ENCODE assay signal across 2 cellular contexts in the genomic region with DNA sequence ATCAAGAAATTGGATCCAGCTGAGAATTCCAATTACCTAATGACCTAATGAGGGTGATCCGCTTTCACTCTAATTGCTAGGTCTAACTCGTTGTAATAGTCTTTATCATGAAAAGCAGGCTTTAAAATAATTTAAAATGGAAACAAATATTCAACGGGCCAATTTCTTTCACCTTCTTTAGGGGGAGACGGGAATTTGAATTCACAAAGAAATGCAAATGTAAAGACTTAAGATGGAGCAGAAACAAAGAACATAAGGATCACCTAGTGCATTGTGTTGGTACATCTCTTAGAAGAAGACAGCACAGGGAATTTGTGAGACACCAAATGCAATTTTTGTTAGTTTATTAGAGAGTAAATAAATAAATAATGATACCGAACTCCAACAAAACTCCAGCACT.
TF ChIP-seq lines count a peak whose summit lies in the region.

No MANE protein-coding gene starts in this region.

TF ChIP-seq in IMR-90, 13 proteins besides CTCF, POLR2A, EP300 and RAD21:
- TF ChIP-seq USF2 (IDR thresholded peaks at IDR 0.05; ENCODE audit: low read depth, low read length) (no peak), SMC3 (IDR thresholded peaks at IDR 0.05; ENCODE audit: low read depth, low read length) (no peak), BHLHE40 (IDR thresholded peaks at IDR 0.05; ENCODE audit: low read depth, low read length) (no peak), CHD1 (IDR thresholded peaks at IDR 0.05; ENCODE audit: low read depth, low read length) (no peak), RCOR1 (IDR thresholded peaks at IDR 0.05; ENCODE audit: insufficient replicate concordance, low read length) (no peak), MAFK (IDR thresholded peaks at IDR 0.05; ENCODE audit: low read depth, low read length) (no peak), FOS (IDR thresholded peaks at IDR 0.05; ENCODE audit: low read depth, low read length) (no peak), ELK1 (IDR thresholded peaks at IDR 0.05; ENCODE audit: borderline replicate concordance, low read depth, low read length) (no peak), CEBPB (IDR thresholded peaks at IDR 0.05; ENCODE audit: low read depth, low read length) (no peak), MXI1 (IDR thresholded peaks at IDR 0.05; ENCODE audit: borderline replicate concordance, low read depth, low read length) (no peak), RFX5 (IDR thresholded peaks at IDR 0.05; ENCODE audit: low read depth, low read length) (no peak), MAZ (IDR thresholded peaks at IDR 0.05; ENCODE audit: borderline replicate concordance, low read depth, low read length) (no peak)
TF ChIP-seq in IMR-90: peak in this region for 0.

TF ChIP-seq in H1, 55 proteins besides CTCF, POLR2A, EP300 and RAD21:
- TF ChIP-seq CHD7 (IDR thresholded peaks at IDR 0.05; ENCODE audit: insufficient replicate concordance, low read length) (peak; percentile 78), NANOG (IDR thresholded peaks at IDR 0.05; ENCODE audit: insufficient read depth, low read depth, low read length, poor library complexity, severe bottlenecking) (peak; percentile 31), TBP (IDR thresholded peaks at IDR 0.05; ENCODE audit: low read depth, low read length) (peak; percentile 17; the same call in 1 of the 2 replicates), BACH1 (IDR thresholded peaks at IDR 0.05; ENCODE audit: low read length) (no peak)
